ENCODE assay signal across 17 cellular contexts in the genomic region with DNA sequence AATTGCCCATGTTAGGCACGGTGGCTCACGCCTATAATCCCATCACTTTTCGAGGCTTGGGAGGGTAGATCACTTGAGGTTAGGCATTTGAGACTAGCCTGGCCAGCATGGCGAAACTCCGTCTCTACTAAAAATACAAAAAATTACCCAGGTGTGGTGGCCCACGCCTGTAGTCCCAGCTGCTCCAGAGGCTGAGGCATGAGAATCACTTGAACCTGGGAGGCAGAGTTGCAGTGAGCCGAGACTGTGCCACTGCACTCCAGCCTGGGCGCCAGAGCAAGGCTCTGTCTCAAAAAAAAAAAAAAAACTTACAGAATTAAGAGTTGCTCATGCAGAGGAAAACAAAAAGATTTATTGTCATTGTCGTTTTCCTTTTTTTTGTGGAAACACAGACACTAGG.
"Had no signal": no experiment of that assay in that cellular context is flagged by ENCODE, and none has a peak within 500 bp of the region (broad histone marks: within the 10 kb centered on the region; RNA-seq: fewer than 3 reads in every experiment).

No MANE protein-coding gene starts in this region.

- H3K27ac Mint-ChIP-seq: activated B cell treated with CpG ODN at 0.5 μM for 24 hours, brain had no signal

- DNase-seq: activated B cell treated with CpG ODN at 0.5 μM for 24 hours; activated CD4-positive, alpha-beta T cell treated with anti-CD3 and anti-CD28 coated beads, Interleukin-2, amount 10 ng/mL, durations not matched to agents 24 days and 14 days; caudate nucleus; foreskin keratinocyte; mesenchymal stem cell; natural killer cell; right lobe of liver; small intestine; stimulated activated CD4-positive, alpha-beta T cell treated with anti-CD3 and anti-CD28 coated beads, Interleukin-15, amount 100 ng/mL, for 24 hours; stimulated activated CD4-positive, alpha-beta T cell treated with anti-CD3 and anti-CD28 coated beads, Interleukin-2, amount 100 ng/mL, for 48 hours; T-helper 9 cell had no signal

- H3K9me3 ChIP-seq: right lobe of liver had no signal

- H3K27me3 ChIP-seq: foreskin keratinocyte, hepatocyte, right lobe of liver had no signal

- H3K9ac ChIP-seq: parathyroid adenoma had no signal

- H2AFZ ChIP-seq: hepatocyte, parathyroid adenoma had no signal

- H3K27me3 Mint-ChIP-seq: activated B cell treated with CpG ODN at 0.5 μM for 24 hours; activated CD4-positive, alpha-beta T cell treated with anti-CD3 and anti-CD28 coated beads, Interleukin-2, amount 10 ng/mL, durations not matched to agents 24 days and 14 days had no signal

- ATAC-seq: activated naive CD4-positive, alpha-beta T cell treated with anti-CD3 and anti-CD28 coated beads, Interleukin-2, amount 50 U/mL, for 72 hours; foreskin keratinocyte; natural killer cell; right lobe of liver; stimulated activated effector memory CD8-positive, alpha-beta T cell treated with anti-CD3 and anti-CD28 coated beads, Interleukin-12 subunit alpha, Interleukin-12 subunit beta, amount 100 ng/mL, for 72 hours had no signal

- H3K4me3 Mint-ChIP-seq: activated B cell treated with CpG ODN at 0.5 μM for 24 hours; natural killer cell; stimulated activated effector memory CD8-positive, alpha-beta T cell treated with anti-CD3 and anti-CD28 coated beads, Interleukin-12 subunit alpha, Interleukin-12 subunit beta, amount 100 ng/mL, for 72 hours had no signal

- FAIRE-seq: small intestine had no signal

- H3K27ac ChIP-seq: foreskin keratinocyte, hepatocyte, parathyroid adenoma, right lobe of liver, SK-N-MC had no signal

- H3K36me3 Mint-ChIP-seq: natural killer cell had no signal

- H3K9me3 Mint-ChIP-seq: activated B cell treated with CpG ODN at 0.5 μM for 24 hours; activated CD4-positive, alpha-beta T cell treated with anti-CD3 and anti-CD28 coated beads, Interleukin-2, amount 10 ng/mL, durations not matched to agents 24 days and 14 days; activated naive CD4-positive, alpha-beta T cell treated with anti-CD3 and anti-CD28 coated beads, Interleukin-2, amount 50 U/mL, for 72 hours; natural killer cell; stimulated activated effector memory CD8-positive, alpha-beta T cell treated with anti-CD3 and anti-CD28 coated beads, Interleukin-12 subunit alpha, Interleukin-12 subunit beta, amount 100 ng/mL, for 72 hours had no signal

- H3K4me2 ChIP-seq: hepatocyte had no signal

- H3K4me3 ChIP-seq: hepatocyte, right lobe of liver, SK-N-MC had no signal
